Comparison of ENCODE assay signal across 8 cellular contexts in genomic region chr7:40232242-40232929, GRCh38.
DNase-seq lines count a peak whose midpoint lies in the region; ATAC-seq and TF ChIP-seq lines count a peak whose summit lies in the region.

No MANE protein-coding gene starts in this region.

- H3K9me3 ChIP-seq in OCI-LY7 (ENCODE audit: low read length) (no peaks in the 10 kb centered on the region), neural cell (ENCODE audit: low read length) (no peaks in the 10 kb centered on the region)

- H3K27ac ChIP-seq in OCI-LY7 (ENCODE audit: low read depth, low read length, poor library complexity, severe bottlenecking) (no peak overlapping the region), dorsolateral prefrontal cortex (no peak overlapping the region), neural cell (ENCODE audit: low read length) (no peak overlapping the region)

- no peaks in the 10 kb centered on the region for H3K9me3 Mint-ChIP-seq in activated naive CD8-positive, alpha-beta T cell treated with anti-CD3 and anti-CD28 coated beads, Interleukin-2, amount 10 ng/mL, durations not matched to agents 7 days and 5 days
- H3K9me3 Mint-ChIP-seq in activated naive CD8-positive, alpha-beta T cell treated with anti-CD3 and anti-CD28 coated beads for 36 hours = no peaks in the 10 kb centered on the region

- CTCF ChIA-PET in OCI-LY7 (lab: Charles Lee; ENCODE audit: unreplicated experiment) = interaction anchor here (0.5 to 1.1 kb wide), 2 partner anchors 49 to 347 kb away, joined by 3 read pairs; no protein-coding TSS in a partner anchor

- POLR2A ChIA-PET in activated naive CD8-positive, alpha-beta T cell treated with anti-CD3 and anti-CD28 coated beads, Interleukin-2, amount 10 ng/mL, durations not matched to agents 7 days and 5 days (lab: Charles Lee) = interaction anchor here (1.7 kb wide), 1 partner anchor 372 kb away, joined by 3 read pairs; no protein-coding TSS in a partner anchor
- POLR2A ChIA-PET in OCI-LY7 (lab: Charles Lee) = interaction anchor here (1.1 to 1.7 kb wide), 3 partner anchors 87 to 797 kb away, joined by 3 to 5 read pairs (median 4); no protein-coding TSS in a partner anchor

- H4K20me1 ChIP-seq in OCI-LY7 (ENCODE audit: insufficient read depth, low read length) = no peaks in the 10 kb centered on the region
- no peaks in the 10 kb centered on the region for H4K20me1 ChIP-seq in neural cell (ENCODE audit: insufficient read depth)

- H3K9ac ChIP-seq in neural cell (ENCODE audit: low read length) = no peak overlapping the region

- peak; percentile 85 for TF ChIP-seq CTCF in OCI-LY7 (conservative IDR thresholded peaks at IDR 0.05; ENCODE audit: low read length)
- peak; percentile 18 to 82 (median 58) for TF ChIP-seq CTCF in dorsolateral prefrontal cortex (IDR thresholded peaks at IDR 0.05 in 54 of 56, conservative IDR thresholded peaks at IDR 0.05 in 2 of 56; ENCODE audit: low read depth in 1 of 56, partially characterized antibody in 56 of 56)
- peak; percentile 73 for TF ChIP-seq CTCF in neural cell (IDR thresholded peaks at IDR 0.05; ENCODE audit: poor library complexity, severe bottlenecking)

- H3K4me3 Mint-ChIP-seq in activated naive CD8-positive, alpha-beta T cell treated with anti-CD3 and anti-CD28 coated beads, Interleukin-2, amount 10 ng/mL, durations not matched to agents 7 days and 5 days = no peak overlapping the region
- no peak overlapping the region for H3K4me3 Mint-ChIP-seq in activated naive CD8-positive, alpha-beta T cell treated with anti-CD3 and anti-CD28 coated beads for 36 hours

- H3K9me2 ChIP-seq in OCI-LY7 (ENCODE audit: insufficient read depth, low read length) = no peaks in the 10 kb centered on the region
- no peaks in the 10 kb centered on the region for H3K9me2 ChIP-seq in neural cell (ENCODE audit: insufficient read depth, low read length)

- no peak for TF ChIP-seq EP300 in neural cell (conservative IDR thresholded peaks at IDR 0.05; ENCODE audit: poor library complexity, severe bottlenecking)

- H2AFZ ChIP-seq in OCI-LY7 (ENCODE audit: low read length) (peak overlapping the region; percentile 82; the same call in 1 of the 2 replicates), neural cell (ENCODE audit: low read depth, low read length) (no peak overlapping the region)

- H3K27me3 Mint-ChIP-seq in activated naive CD8-positive, alpha-beta T cell treated with anti-CD3 and anti-CD28 coated beads, Interleukin-2, amount 10 ng/mL, durations not matched to agents 7 days and 5 days = no peaks in the 10 kb centered on the region
- H3K27me3 Mint-ChIP-seq in activated naive CD8-positive, alpha-beta T cell treated with anti-CD3 and anti-CD28 coated beads for 36 hours = no peaks in the 10 kb centered on the region

- no peak for DNase-seq in activated naive CD8-positive, alpha-beta T cell treated with anti-CD3 and anti-CD28 coated beads, Interleukin-2, amount 10 ng/mL, durations not matched to agents 7 days and 5 days
- no peak for DNase-seq in activated naive CD8-positive, alpha-beta T cell treated with anti-CD3 and anti-CD28 coated beads for 36 hours
- peak; percentile 73 for DNase-seq in OCI-LY7 (ENCODE audit: low spot score)
- DNase-seq in dorsolateral prefrontal cortex = peak in 1 of 10 donors; percentile 22
- DNase-seq in stimulated activated CD4-positive, alpha-beta T cell treated with anti-CD3 and anti-CD28 coated beads, Interleukin-2, amount 100 ng/mL, for 48 hours = no peak

- peaks cover 11% of the 10 kb centered on the region for H3K4me1 ChIP-seq in OCI-LY7 (ENCODE audit: insufficient read depth, low read length, poor library complexity, severe bottlenecking)

- no TSS peak for BruUV-seq in OCI-LY7 (replicated peaks; lab: Mats Ljungman, UMichigan)

- H3K79me2 ChIP-seq in OCI-LY7 (ENCODE audit: insufficient read depth, low read depth, low read length) (no peaks in the 10 kb centered on the region), neural cell (replicated peaks; ENCODE audit: insufficient read depth, low read length) (no peaks in the 10 kb centered on the region)

- H3K27me3 ChIP-seq in dorsolateral prefrontal cortex = no peaks in the 10 kb centered on the region
- H3K27me3 ChIP-seq in neural cell (ENCODE audit: insufficient read depth, low read depth, low read length) = no peaks in the 10 kb centered on the region

- no peak overlapping the region for H3K27ac Mint-ChIP-seq in activated naive CD8-positive, alpha-beta T cell treated with anti-CD3 and anti-CD28 coated beads, Interleukin-2, amount 10 ng/mL, durations not matched to agents 7 days and 5 days
- H3K27ac Mint-ChIP-seq in activated naive CD8-positive, alpha-beta T cell treated with anti-CD3 and anti-CD28 coated beads for 36 hours = no peak overlapping the region

- no peaks in the 10 kb centered on the region for H3K36me3 Mint-ChIP-seq in activated naive CD8-positive, alpha-beta T cell treated with anti-CD3 and anti-CD28 coated beads, Interleukin-2, amount 10 ng/mL, durations not matched to agents 7 days and 5 days
- H3K36me3 Mint-ChIP-seq in activated naive CD8-positive, alpha-beta T cell treated with anti-CD3 and anti-CD28 coated beads for 36 hours = no peaks in the 10 kb centered on the region

- no peaks in the 10 kb centered on the region for H3K36me3 ChIP-seq in OCI-LY7 (ENCODE audit: insufficient read depth, low read length)
- H3K36me3 ChIP-seq in neural cell (ENCODE audit: insufficient read depth, low read length) = no peaks in the 10 kb centered on the region

- H3K4me3 ChIP-seq in OCI-LY7 (ENCODE audit: low read depth, low read length, poor library complexity, severe bottlenecking) (no peak overlapping the region), dorsolateral prefrontal cortex (no peak overlapping the region), neural cell (ENCODE audit: low read length) (no peak overlapping the region)

- peak; percentile 45 for ATAC-seq in activated naive CD8-positive, alpha-beta T cell treated with anti-CD3 and anti-CD28 coated beads, Interleukin-2, amount 10 ng/mL, durations not matched to agents 7 days and 5 days (ENCODE audit: low read depth)
- ATAC-seq in HG03378 (IDR thresholded peaks at IDR 0.05; ENCODE audit: unreplicated experiment) = peak; percentile 53
- no peak for ATAC-seq in HG02884 (IDR thresholded peaks at IDR 0.05; ENCODE audit: unreplicated experiment)

- no peak overlapping the region for H3K4me2 ChIP-seq in OCI-LY7 (ENCODE audit: low read length)
- no peak overlapping the region for H3K4me2 ChIP-seq in neural cell (ENCODE audit: low read length)

- H3F3A ChIP-seq in neural cell (ENCODE audit: insufficient read depth, low read length, poor library complexity, severe bottlenecking) = no peaks in the 10 kb centered on the region

- intact Hi-C loops in OCI-LY7 (cut with micrococcal nuclease; ENCODE audit: unreplicated experiment) (loop anchor here (2.0 to 5.0 kb wide), 2 partner anchors 96 to 1475 kb away; no protein-coding TSS in a partner anchor), dorsolateral prefrontal cortex (cut with DNase I) (loop anchor here in 1 of 2 donors (5.0 kb wide), 1 partner anchor 1500 kb away; no protein-coding TSS in a partner anchor)

- H3K4me1 Mint-ChIP-seq in activated naive CD8-positive, alpha-beta T cell treated with anti-CD3 and anti-CD28 coated beads, Interleukin-2, amount 10 ng/mL, durations not matched to agents 7 days and 5 days = peaks cover 11% of the 10 kb centered on the region
- H3K4me1 Mint-ChIP-seq in activated naive CD8-positive, alpha-beta T cell treated with anti-CD3 and anti-CD28 coated beads for 36 hours = peaks cover 9% of the 10 kb centered on the region

- peak; percentile 76 for TF ChIP-seq RAD21 in neural cell (conservative IDR thresholded peaks at IDR 0.05)

TF ChIP-seq in neural cell, 6 proteins besides CTCF, POLR2A, EP300 and RAD21:
- TF ChIP-seq REST (IDR thresholded peaks at IDR 0.05; ENCODE audit: borderline replicate concordance) (no peak), SMC3 (conservative IDR thresholded peaks at IDR 0.05; ENCODE audit: poor library complexity) (peak; percentile 78), EZH2 (IDR thresholded peaks at IDR 0.05; ENCODE audit: borderline replicate concordance, insufficient read depth, low read length, poor library complexity, severe bottlenecking) (no peak)
